ENCODE assay signal across 26 cellular contexts in genomic region chr3:123518892-123519485, GRCh38.
"Had no signal": no experiment of that assay in that cellular context is flagged by ENCODE, and none has a peak within 500 bp of the region (broad histone marks: within the 10 kb centered on the region; RNA-seq: fewer than 3 reads in every experiment).

No MANE protein-coding gene starts in this region.

- DNase-seq: activated CD4-positive, alpha-beta T cell treated with anti-CD3 and anti-CD28 coated beads for 48 hours; activated CD4-positive, alpha-beta T cell treated with anti-CD3 and anti-CD28 coated beads, Interleukin-2, amount 50 U/mL, for 48 hours; activated CD8-positive, alpha-beta memory T cell treated with anti-CD3 and anti-CD28 coated beads for 24 hours; activated effector memory CD4-positive, alpha-beta T cell treated with Interleukin-2 at 50 U/mL for 16 hours; activated naive CD4-positive, alpha-beta T cell treated with Interleukin-2 at 50 U/mL for 16 hours; activated naive CD8-positive, alpha-beta T cell treated with anti-CD3 and anti-CD28 coated beads for 36 hours; adrenal gland; aorta; cortex of kidney; foreskin keratinocyte; glutamatergic neuron; islet precursor cell; left ventricle myocardium inferior; mesendoderm; natural killer cell; right lobe of liver; stimulated activated naive CD4-positive, alpha-beta T cell; T-helper 9 cell; transverse colon; WERI-Rb-1 had no signal

- H3K4me1 ChIP-seq: foreskin keratinocyte had no signal

- FAIRE-seq: endothelial cell of umbilical vein, TTC549 had no signal

- ATAC-seq: activated CD4-positive, CD25-positive, alpha-beta regulatory T cell treated with anti-CD3 and anti-CD28 coated beads, Interleukin-2, amount 50 U/mL, for 24 hours; foreskin keratinocyte; natural killer cell; right lobe of liver had no signal

- H3K4me3 ChIP-seq: adrenal gland, left ventricle myocardium inferior, lung, neural progenitor cell, right lobe of liver, skin epidermis, transverse colon had no signal

- H3K27ac ChIP-seq: adrenal gland, foreskin keratinocyte, left ventricle myocardium inferior, neural progenitor cell, right lobe of liver, skin epidermis, transverse colon, WERI-Rb-1 had no signal

- H3K36me3 ChIP-seq: adrenal gland, left ventricle myocardium inferior, neural progenitor cell, right lobe of liver had no signal

- H3K4me2 ChIP-seq: neural progenitor cell had no signal

- H3K27me3 ChIP-seq: adrenal gland, foreskin keratinocyte, neural progenitor cell, right lobe of liver, transverse colon had no signal

- H3K9me3 ChIP-seq: adrenal gland, left ventricle myocardium inferior, right lobe of liver, transverse colon had no signal

- H3K9ac ChIP-seq: neural progenitor cell had no signal

- H2AFZ ChIP-seq: neural progenitor cell had no signal
